9 cellular contexts compared by ENCODE assay signal in genomic region chr5:150153957-150154617, GRCh38. TPM values are rescaled to one million over a fixed set of nuclear protein-coding genes. Genes with fewer than 3 reads are reported as not detected.
DNase-seq lines count a peak whose midpoint lies in the region; ATAC-seq, FAIRE-seq and TF ChIP-seq lines count a peak whose summit lies in the region.
"Had no signal": no experiment of that assay in that cellular context is flagged by ENCODE, and none has a peak within 500 bp of the region (broad histone marks: within the 10 kb centered on the region; RNA-seq: fewer than 3 reads in every experiment).

No MANE protein-coding gene starts in this region.

- peak overlapping the region; percentile 98 for H3K9ac ChIP-seq in adipocyte (ENCODE audit: low read length)

- intact Hi-C loops in lower leg skin (cut with DNase I; ENCODE audit: low total_unique reads), result no loop called here

- H3K27me3 ChIP-seq in adipocyte (replicated peaks; ENCODE audit: control insufficient read depth, insufficient read depth, low read length), result no peaks in the 10 kb centered on the region

- ATAC-seq in esophagus mucosa, result no peak

- H3K27ac Mint-ChIP-seq in activated naive CD8-positive, alpha-beta T cell, result no peak overlapping the region
- H3K27ac Mint-ChIP-seq in activated naive CD8-positive, alpha-beta T cell treated with anti-CD3 and anti-CD28 coated beads for 36 hours, result no peak overlapping the region
- H3K27ac Mint-ChIP-seq in endothelial cell (ENCODE audit: unreplicated experiment), result no peak overlapping the region

- no peak for TF ChIP-seq CTCF in lower leg skin (IDR thresholded peaks at IDR 0.05)
- no peak for TF ChIP-seq CTCF in endothelial cell (IDR thresholded peaks at IDR 0.05; ENCODE audit: unreplicated experiment)

- peaks cover 77% of the 10 kb centered on the region for H3K4me1 ChIP-seq in adipocyte (ENCODE audit: control insufficient read depth, insufficient read depth, low read length)

- WGBS in lower leg skin, 2 donors, result 52% methylated on average over 9 of the region's 9 CpGs

- peak overlapping the region; percentile 12 for H3K4me3 Mint-ChIP-seq in activated naive CD8-positive, alpha-beta T cell
- H3K4me3 Mint-ChIP-seq in activated naive CD8-positive, alpha-beta T cell treated with anti-CD3 and anti-CD28 coated beads for 36 hours, result no peak overlapping the region
- no peak overlapping the region for H3K4me3 Mint-ChIP-seq in endothelial cell (ENCODE audit: unreplicated experiment)

- no peaks in the 10 kb centered on the region for H3K9me3 ChIP-seq in adipocyte (ENCODE audit: control insufficient read depth, low read length)

- H3K4me3 ChIP-seq in adipocyte (ENCODE audit: low read length) (peak overlapping the region; percentile 93), lower leg skin (ENCODE audit: low read depth, poor library complexity, severe bottlenecking) (peak overlapping the region; percentile 40)

- H3K9me3 Mint-ChIP-seq in activated naive CD8-positive, alpha-beta T cell (ENCODE audit: low read depth), result no peaks in the 10 kb centered on the region
- no peaks in the 10 kb centered on the region for H3K9me3 Mint-ChIP-seq in activated naive CD8-positive, alpha-beta T cell treated with anti-CD3 and anti-CD28 coated beads for 36 hours
- H3K9me3 Mint-ChIP-seq in endothelial cell (ENCODE audit: unreplicated experiment), result no peaks in the 10 kb centered on the region

- peaks cover 5% of the 10 kb centered on the region for H3K4me1 Mint-ChIP-seq in activated naive CD8-positive, alpha-beta T cell (ENCODE audit: low read depth)
- peaks cover 7% of the 10 kb centered on the region for H3K4me1 Mint-ChIP-seq in activated naive CD8-positive, alpha-beta T cell treated with anti-CD3 and anti-CD28 coated beads for 36 hours
- peaks cover 10% of the 10 kb centered on the region for H3K4me1 Mint-ChIP-seq in endothelial cell (ENCODE audit: unreplicated experiment)

- no peak for DNase-seq in activated naive CD8-positive, alpha-beta T cell treated with anti-CD3 and anti-CD28 coated beads for 36 hours
- DNase-seq in adipocyte (ENCODE audit: low read depth), result peak; percentile 76
- DNase-seq in lower leg skin (ENCODE audit: low spot score in 2 of 2), result no peak
- DNase-seq in urothelium cell line (ENCODE audit: low spot score), result peak; percentile 64
- no peak for DNase-seq in endothelial cell (ENCODE audit: low spot score)
- DNase-seq in T-helper 9 cell, result no peak

- H3K36me3 ChIP-seq in adipocyte (ENCODE audit: control insufficient read depth, insufficient read depth, low read length, severe bottlenecking), result peaks cover 12% of the 10 kb centered on the region

- peak; percentile 58 for FAIRE-seq in urothelium cell line (lab: Jason Lieb, UNC)

- no peaks in the 10 kb centered on the region for H3K36me3 Mint-ChIP-seq in activated naive CD8-positive, alpha-beta T cell
- H3K36me3 Mint-ChIP-seq in activated naive CD8-positive, alpha-beta T cell treated with anti-CD3 and anti-CD28 coated beads for 36 hours, result no peaks in the 10 kb centered on the region
- H3K36me3 Mint-ChIP-seq in endothelial cell (ENCODE audit: low read depth, unreplicated experiment), result peaks cover 8% of the 10 kb centered on the region

- peaks cover 4% of the 10 kb centered on the region for H3K27me3 Mint-ChIP-seq in activated naive CD8-positive, alpha-beta T cell
- peaks cover 15% of the 10 kb centered on the region for H3K27me3 Mint-ChIP-seq in activated naive CD8-positive, alpha-beta T cell treated with anti-CD3 and anti-CD28 coated beads for 36 hours
- peaks cover 10% of the 10 kb centered on the region for H3K27me3 Mint-ChIP-seq in endothelial cell (ENCODE audit: unreplicated experiment)

- no peak for TF ChIP-seq POLR2A in lower leg skin (IDR thresholded peaks at IDR 0.05)

RNA-seq across cellular contexts. Expression of gene PDGFRB, which starts 1.6 kb away (rescaled TPM):
- total RNA-seq in activated naive CD8-positive, alpha-beta T cell treated with anti-CD3 and anti-CD28 coated beads for 36 hours, result 1 to 10 TPM; 1.1 to 1.5 TPM
- 10 to 100 TPM; 33.9 to 88.7 (median 41.7) TPM for total RNA-seq in lower leg skin
- total RNA-seq in endothelial cell (ENCODE audit: unreplicated experiment), result 23.7 TPM
- total RNA-seq in esophagus mucosa, result 11.5 TPM

RNA-seq across cellular contexts. Expression of gene CDX1, which starts 12.5 kb away (rescaled TPM):
- total RNA-seq in activated naive CD8-positive, alpha-beta T cell treated with anti-CD3 and anti-CD28 coated beads for 36 hours, result not detected
- not detected for total RNA-seq in lower leg skin
- total RNA-seq in endothelial cell (ENCODE audit: unreplicated experiment), result 0.59 TPM
- not detected for total RNA-seq in esophagus mucosa
- total RNA-seq: activated CD8-positive, alpha-beta memory T cell treated with anti-CD3 and anti-CD28 coated beads for 36 hours had no signal

RNA-seq across cellular contexts. Expression of gene SLC6A7, which starts 35.8 kb away (rescaled TPM):
- total RNA-seq in activated naive CD8-positive, alpha-beta T cell treated with anti-CD3 and anti-CD28 coated beads for 36 hours, result not detected
- total RNA-seq in lower leg skin (under 1 TPM in 1 of 4 donors, not detected in 3; 0.88 TPM), endothelial cell (ENCODE audit: unreplicated experiment) (not detected), esophagus mucosa (not detected)
- total RNA-seq: activated CD8-positive, alpha-beta memory T cell treated with anti-CD3 and anti-CD28 coated beads for 36 hours had no signal

Comparison
In these comparisons a context has a peak if more than half of its experiments do, and no peak if none do; other contexts are left out.
1. DNase-seq: peak in adipocyte (single experiment) and urothelium cell line (single experiment); none in activated naive CD8-positive, alpha-beta T cell treated with anti-CD3 and anti-CD28 coated beads for 36 hours (single experiment), lower leg skin (0 of 2), endothelial cell (single experiment) and T-helper 9 cell (single experiment).